ENCODE assay signal across 10 cellular contexts in the genomic region with DNA sequence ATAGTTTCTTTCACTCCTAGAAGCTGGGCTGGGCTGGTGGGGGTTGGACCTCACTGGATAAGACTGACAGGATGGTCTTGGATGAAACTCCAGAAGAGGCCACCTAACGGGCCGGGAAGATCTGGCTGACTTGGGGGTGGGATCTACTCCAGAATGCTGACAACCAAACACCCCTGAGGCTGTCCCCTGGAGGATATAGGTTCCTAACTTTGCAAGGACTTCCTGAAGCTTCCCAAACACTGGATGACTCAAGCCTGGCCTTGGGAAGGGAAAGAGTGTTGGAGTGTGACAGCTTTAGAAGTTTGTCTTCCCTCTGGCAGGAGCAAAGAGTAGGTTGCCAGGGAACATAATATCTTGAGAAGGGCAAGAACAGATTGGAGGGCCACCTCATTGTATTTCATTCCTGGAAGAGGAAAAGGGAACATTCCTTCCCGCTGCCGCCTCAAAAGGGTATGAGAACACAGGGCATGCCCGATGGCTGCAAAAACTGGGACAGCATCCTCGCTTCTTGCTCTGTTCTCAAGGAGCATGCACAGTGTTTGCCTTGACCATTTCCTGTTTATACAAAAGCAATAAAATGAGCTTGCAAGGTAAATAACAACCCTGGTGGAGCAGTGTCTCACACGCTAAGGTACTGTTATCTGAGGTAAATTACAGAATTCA. TPM values are rescaled to one million over a fixed set of nuclear protein-coding genes. Genes with fewer than 3 reads are reported as not detected.
DNase-seq lines count a peak whose midpoint lies in the region; ATAC-seq and TF ChIP-seq lines count a peak whose summit lies in the region.
"Had no signal": no experiment of that assay in that cellular context is flagged by ENCODE, and none has a peak within 500 bp of the region (broad histone marks: within the 10 kb centered on the region; RNA-seq: fewer than 3 reads in every experiment).

No MANE protein-coding gene starts in this region.

- CTCF ChIA-PET in mammary epithelial cell (lab: Charles Lee; ENCODE audit: low non-redundant PET): no interaction called here

- H3K79me2 ChIP-seq in Loucy (ENCODE audit: insufficient read depth, low read length) (no peaks in the 10 kb centered on the region), mammary epithelial cell (ENCODE audit: insufficient read depth, low read length) (no peaks in the 10 kb centered on the region)

- H3K4me3 ChIP-seq in Loucy (ENCODE audit: low read length, poor library complexity, severe bottlenecking): no peak overlapping the region
- no peak overlapping the region for H3K4me3 ChIP-seq in mammary epithelial cell (replicated peaks in 1 of 3; ENCODE audit: insufficient read depth in 1 of 3, low read depth in 2 of 3, low read length in 3 of 3)
- no peak overlapping the region for H3K4me3 ChIP-seq in suprapubic skin
- H3K4me3 ChIP-seq in brain microvascular endothelial cell (ENCODE audit: low read depth, low read length): no peak overlapping the region
- H3K4me3 ChIP-seq: GM12878 had no signal

- H3K9me3 ChIP-seq in Loucy (ENCODE audit: insufficient read depth, low read depth, low read length) (no peaks in the 10 kb centered on the region), mammary epithelial cell (replicated peaks; ENCODE audit: insufficient read depth, low read length) (no peaks in the 10 kb centered on the region), suprapubic skin (no peaks in the 10 kb centered on the region)

- ATAC-seq in GM21717 (IDR thresholded peaks at IDR 0.05; ENCODE audit: unreplicated experiment): no peak
- no peak for ATAC-seq in GM19452 (IDR thresholded peaks at IDR 0.05; ENCODE audit: unreplicated experiment)
- ATAC-seq: GM12878 had no signal

- no peak for TF ChIP-seq EP300 in suprapubic skin (IDR thresholded peaks at IDR 0.05)

- no peaks in the 10 kb centered on the region for H3F3A ChIP-seq in Loucy (ENCODE audit: low read depth)

- intact Hi-C loops in mammary epithelial cell (cut with micrococcal nuclease): no loop called here

- H2AFZ ChIP-seq in Loucy (ENCODE audit: low read length): peak overlapping the region; percentile 40; the same call in 1 of the 2 replicates
- H2AFZ ChIP-seq in mammary epithelial cell (ENCODE audit: low read depth, low read length): peak overlapping the region; percentile 81

- no peak overlapping the region for H3K4me2 ChIP-seq in Loucy (ENCODE audit: low read depth, low read length, poor library complexity, severe bottlenecking)
- peak overlapping the region; percentile 47 for H3K4me2 ChIP-seq in mammary epithelial cell (ENCODE audit: insufficient read depth, low read depth, low read length)

- in situ Hi-C loops in mammary epithelial cell (cut with MboI; ENCODE audit: low sequenced_read_pairs in 2 of 2): no loop called here
- in situ Hi-C loops in brain microvascular endothelial cell (cut with HindIII; ENCODE audit: low pct_ligation_motif_present, low sequenced_read_pairs): loop anchor here (25.0 kb wide), 1 partner anchor 245 kb away; no protein-coding TSS in a partner anchor

- BruUV-seq in mammary epithelial cell (replicated peaks; lab: Mats Ljungman, UMichigan): no TSS peak

- dilution Hi-C loops in mammary epithelial cell (cut with HindIII; ENCODE audit: low sequenced_read_pairs): loop anchor here (5.0 kb wide), 1 partner anchor 50 kb away; no protein-coding TSS in a partner anchor

- H3K27ac ChIP-seq in mammary epithelial cell (ENCODE audit: insufficient read depth, low read depth, low read length) (no peak overlapping the region), suprapubic skin (peak overlapping the region; percentile 45), brain microvascular endothelial cell (no peak overlapping the region)

- H3K9me2 ChIP-seq in Loucy (replicated peaks; ENCODE audit: low read depth, low read length): no peaks in the 10 kb centered on the region

- TF ChIP-seq POLR2A in suprapubic skin (IDR thresholded peaks at IDR 0.05): no peak

- 22% methylated on average over 7 of the region's 7 CpGs for WGBS in mammary epithelial cell (ENCODE audit: low coverage, missing lambda C conversion rate)
- 42% methylated on average over 7 of the region's 7 CpGs for WGBS in suprapubic skin

- H3K36me3 ChIP-seq in Loucy (ENCODE audit: insufficient read depth, low read length) (no peaks in the 10 kb centered on the region), mammary epithelial cell (ENCODE audit: insufficient read depth, low read length) (no peaks in the 10 kb centered on the region), suprapubic skin (no peaks in the 10 kb centered on the region), brain microvascular endothelial cell (replicated peaks) (no peaks in the 10 kb centered on the region)

- H3K27me3 ChIP-seq in Loucy (ENCODE audit: insufficient read depth, low read length, poor library complexity, severe bottlenecking) (no peaks in the 10 kb centered on the region), mammary epithelial cell (ENCODE audit: insufficient read depth, low read length) (no peaks in the 10 kb centered on the region), suprapubic skin (no peaks in the 10 kb centered on the region), brain microvascular endothelial cell (replicated peaks) (no peaks in the 10 kb centered on the region)

- H4K20me1 ChIP-seq in Loucy (ENCODE audit: insufficient read depth, low read length, poor library complexity, severe bottlenecking) (no peaks in the 10 kb centered on the region), mammary epithelial cell (ENCODE audit: insufficient read depth, low read length) (no peaks in the 10 kb centered on the region)

- DNase-seq in mammary epithelial cell (no peak), kidney glomerular epithelial cell (lab: John Stamatoyannopoulos, UW) (peak; percentile 30), suprapubic skin (ENCODE audit: low spot score in 2 of 2) (no peak), brain microvascular endothelial cell (no peak)
- DNase-seq in activated CD4-positive, alpha-beta T cell treated with anti-CD3 and anti-CD28 coated beads, Interleukin-2, amount 50 U/mL, for 48 hours: no peak
- DNase-seq: NCI-H146 had no signal

- no peak overlapping the region for H3K9ac ChIP-seq in Loucy (ENCODE audit: low read depth, low read length, poor library complexity, severe bottlenecking)
- no peak overlapping the region for H3K9ac ChIP-seq in mammary epithelial cell (ENCODE audit: insufficient read depth, low read length)

- H3K4me1 ChIP-seq in Loucy (ENCODE audit: insufficient read depth, low read length, poor library complexity, severe bottlenecking) (no peaks in the 10 kb centered on the region), mammary epithelial cell (ENCODE audit: insufficient read depth, low read length) (peaks cover 8% of the 10 kb centered on the region), suprapubic skin (peaks cover 13% of the 10 kb centered on the region)

- TF ChIP-seq CTCF in Loucy (conservative IDR thresholded peaks at IDR 0.05; ENCODE audit: low read length): no peak
- no peak for TF ChIP-seq CTCF in mammary epithelial cell (conservative IDR thresholded peaks at IDR 0.05 in 1 of 2, IDR thresholded peaks at IDR 0.05 in 1 of 2; ENCODE audit: extremely low read depth in 1 of 2, insufficient read depth in 1 of 2, low read depth in 1 of 2, low read length in 2 of 2)
- TF ChIP-seq CTCF in suprapubic skin (IDR thresholded peaks at IDR 0.05): no peak
- no peak for TF ChIP-seq CTCF in brain microvascular endothelial cell (IDR thresholded peaks at IDR 0.05; ENCODE audit: low read depth, low read length, missing control alignments)

RNA-seq across cellular contexts. Expression of a gene that starts 6.8 kb away (rescaled TPM):
- total RNA-seq in mammary epithelial cell (100 to 1,000 TPM in 1 of 2 donors, 10 to 100 TPM in 1; 96.5 to 174 TPM), suprapubic skin (10 to 100 TPM; 33.2 to 69.1 (median 50.1) TPM)
- 222 TPM for polyA plus RNA-seq in mammary epithelial cell
- polyA minus RNA-seq in mammary epithelial cell: 340 TPM

RNA-seq across cellular contexts. Expression of a gene that starts 31.9 kb away (rescaled TPM):
- total RNA-seq in mammary epithelial cell (10 to 100 TPM; 13.2 to 32.8 TPM), suprapubic skin (10 to 100 TPM; 16.9 to 25.4 (median 19.3) TPM)
- 14.5 TPM for polyA plus RNA-seq in mammary epithelial cell
- 67.6 TPM for polyA minus RNA-seq in mammary epithelial cell
